ENCODE assay signal across 20 cellular contexts in genomic region chr1:200861937-200862647, GRCh38. TPM values are rescaled to one million over a fixed set of nuclear protein-coding genes. Genes with fewer than 3 reads are reported as not detected.
A peak's percentile ranks its signal among the peaks of the same experiment; 100 is the strongest.
DNase-seq lines count a peak whose midpoint lies in the region; ATAC-seq lines count a peak whose summit lies in the region.
"Had no signal": no experiment of that assay in that cellular context is flagged by ENCODE, and none has a peak within 500 bp of the region (broad histone marks: within the 10 kb centered on the region; RNA-seq: fewer than 3 reads in every experiment).

No MANE protein-coding gene starts in this region.

- intact Hi-C loops in activated CD4-positive, alpha-beta memory T cell treated with anti-CD3 and anti-CD28 coated beads for 36 hours (cut with micrococcal nuclease) = loop anchor here (1.0 kb wide), 1 partner anchor 27 kb away; no protein-coding TSS in a partner anchor

- H3K4me1 Mint-ChIP-seq in activated CD4-positive, alpha-beta memory T cell treated with anti-CD3 and anti-CD28 coated beads for 36 hours (ENCODE audit: low read depth) = peaks cover 41% of the 10 kb centered on the region
- peaks cover 34% of the 10 kb centered on the region for H3K4me1 Mint-ChIP-seq in activated CD4-positive, alpha-beta memory T cell treated with anti-CD3 and anti-CD28 coated beads, Interleukin-2, amount 10 ng/mL, durations not matched to agents 7 days and 5 days
- H3K4me1 Mint-ChIP-seq in activated CD8-positive, alpha-beta T cell treated with anti-CD3 and anti-CD28 coated beads, Interleukin-2, amount 10 ng/mL, durations not matched to agents 7 days and 5 days (ENCODE audit: low read depth) = peaks cover 36% of the 10 kb centered on the region
- H3K4me1 Mint-ChIP-seq in stimulated activated naive CD8-positive, alpha-beta T cell treated with anti-CD3 and anti-CD28 coated beads, Interleukin-15, Interleukin-2, amounts not matched to agents 100 ng/mL and 50 ng/mL, for 24 hours (ENCODE audit: low read depth) = peaks cover 32% of the 10 kb centered on the region

- DNase-seq in activated CD4-positive, alpha-beta memory T cell treated with anti-CD3 and anti-CD28 coated beads for 36 hours = no peak
- DNase-seq in activated CD4-positive, alpha-beta memory T cell treated with anti-CD3 and anti-CD28 coated beads, Interleukin-2, amount 10 ng/mL, durations not matched to agents 7 days and 5 days = no peak
- DNase-seq in activated CD8-positive, alpha-beta T cell treated with anti-CD3 and anti-CD28 coated beads, Interleukin-2, amount 10 ng/mL, durations not matched to agents 7 days and 5 days = no peak
- no peak for DNase-seq in NCI-H2029 (lab: John Stamatoyannopoulos, UW)
- no peak for DNase-seq in OCI-M2 (lab: John Stamatoyannopoulos, UW; ENCODE audit: unreplicated experiment)
- no peak for DNase-seq in islet precursor cell
- DNase-seq: activated CD4-positive, alpha-beta T cell treated with anti-CD3 and anti-CD28 coated beads, Interleukin-2, amount 50 U/mL, for 4 hours; activated naive CD4-positive, alpha-beta T cell; foreskin melanocyte; mucosa of descending colon; NCI-H1092; NCI-H226; RPMI8226; stimulated activated CD4-positive, alpha-beta T cell treated with anti-CD3 and anti-CD28 coated beads, Interleukin-12 subunit alpha, Interleukin-12 subunit beta, amount 100 ng/mL, for 4 hours; thyroid gland had no signal

- H3K27ac Mint-ChIP-seq in activated CD4-positive, alpha-beta memory T cell treated with anti-CD3 and anti-CD28 coated beads for 36 hours = peak overlapping the region; percentile 1
- H3K27ac Mint-ChIP-seq in activated CD4-positive, alpha-beta memory T cell treated with anti-CD3 and anti-CD28 coated beads, Interleukin-2, amount 10 ng/mL, durations not matched to agents 7 days and 5 days = no peak overlapping the region
- no peak overlapping the region for H3K27ac Mint-ChIP-seq in activated CD8-positive, alpha-beta T cell treated with anti-CD3 and anti-CD28 coated beads, Interleukin-2, amount 10 ng/mL, durations not matched to agents 7 days and 5 days
- H3K27ac Mint-ChIP-seq in stimulated activated naive CD8-positive, alpha-beta T cell treated with anti-CD3 and anti-CD28 coated beads, Interleukin-15, Interleukin-2, amounts not matched to agents 100 ng/mL and 50 ng/mL, for 24 hours = peak overlapping the region; percentile 38
- H3K27ac Mint-ChIP-seq: progenitor cell of endocrine pancreas; T-helper 2 cell treated with Interferon-gamma antibody and Interleukin-4, amounts not matched to agents 5 μg/mL and 100 μg/mL, for 36 hours had no signal

- POLR2A ChIA-PET in activated CD4-positive, alpha-beta memory T cell treated with anti-CD3 and anti-CD28 coated beads for 36 hours (lab: Charles Lee) = interaction anchor here (0.6 kb wide), 1 partner anchor 28 kb away, joined by 8 read pairs; no protein-coding TSS in a partner anchor
- POLR2A ChIA-PET in activated CD4-positive, alpha-beta memory T cell treated with anti-CD3 and anti-CD28 coated beads, Interleukin-2, amount 10 ng/mL, durations not matched to agents 7 days and 5 days (lab: Charles Lee) = interaction anchor here (1.0 kb wide), 1 partner anchor 16 kb away, joined by 4 read pairs; no protein-coding TSS in a partner anchor
- POLR2A ChIA-PET in activated CD8-positive, alpha-beta T cell treated with anti-CD3 and anti-CD28 coated beads, Interleukin-2, amount 10 ng/mL, durations not matched to agents 7 days and 5 days (lab: Charles Lee) = no interaction called here

- ATAC-seq in HG03135 (IDR thresholded peaks at IDR 0.05; ENCODE audit: unreplicated experiment) = peak; percentile 35
- ATAC-seq in activated CD8-positive, alpha-beta T cell treated with anti-CD3 and anti-CD28 coated beads, Interleukin-2, amount 10 ng/mL, durations not matched to agents 7 days and 5 days = peak; percentile 40

- H3K9me3 Mint-ChIP-seq in activated CD4-positive, alpha-beta memory T cell treated with anti-CD3 and anti-CD28 coated beads for 36 hours = no peaks in the 10 kb centered on the region
- H3K9me3 Mint-ChIP-seq in activated CD4-positive, alpha-beta memory T cell treated with anti-CD3 and anti-CD28 coated beads, Interleukin-2, amount 10 ng/mL, durations not matched to agents 7 days and 5 days = no peaks in the 10 kb centered on the region
- no peaks in the 10 kb centered on the region for H3K9me3 Mint-ChIP-seq in activated CD8-positive, alpha-beta T cell treated with anti-CD3 and anti-CD28 coated beads, Interleukin-2, amount 10 ng/mL, durations not matched to agents 7 days and 5 days (ENCODE audit: insufficient read depth)
- H3K9me3 Mint-ChIP-seq in stimulated activated naive CD8-positive, alpha-beta T cell treated with anti-CD3 and anti-CD28 coated beads, Interleukin-15, Interleukin-2, amounts not matched to agents 100 ng/mL and 50 ng/mL, for 24 hours = no peaks in the 10 kb centered on the region
- H3K9me3 Mint-ChIP-seq: T-helper 2 cell treated with Interferon-gamma antibody and Interleukin-4, amounts not matched to agents 5 μg/mL and 100 μg/mL, for 36 hours had no signal

- H3K36me3 Mint-ChIP-seq in activated CD4-positive, alpha-beta memory T cell treated with anti-CD3 and anti-CD28 coated beads for 36 hours = peaks cover 4% of the 10 kb centered on the region
- no peaks in the 10 kb centered on the region for H3K36me3 Mint-ChIP-seq in activated CD4-positive, alpha-beta memory T cell treated with anti-CD3 and anti-CD28 coated beads, Interleukin-2, amount 10 ng/mL, durations not matched to agents 7 days and 5 days (ENCODE audit: low read depth)
- no peaks in the 10 kb centered on the region for H3K36me3 Mint-ChIP-seq in activated CD8-positive, alpha-beta T cell treated with anti-CD3 and anti-CD28 coated beads, Interleukin-2, amount 10 ng/mL, durations not matched to agents 7 days and 5 days (ENCODE audit: low read depth)
- H3K36me3 Mint-ChIP-seq in stimulated activated naive CD8-positive, alpha-beta T cell treated with anti-CD3 and anti-CD28 coated beads, Interleukin-15, Interleukin-2, amounts not matched to agents 100 ng/mL and 50 ng/mL, for 24 hours (ENCODE audit: low read depth) = no peaks in the 10 kb centered on the region

- CTCF ChIA-PET in activated CD4-positive, alpha-beta memory T cell treated with anti-CD3 and anti-CD28 coated beads for 36 hours (lab: Charles Lee) = interaction anchor here (1.0 to 1.6 kb wide), 3 partner anchors 16 to 110 kb away, joined by 3 to 7 read pairs (median 5); no protein-coding TSS in a partner anchor
- CTCF ChIA-PET in activated CD4-positive, alpha-beta memory T cell treated with anti-CD3 and anti-CD28 coated beads, Interleukin-2, amount 10 ng/mL, durations not matched to agents 7 days and 5 days (lab: Charles Lee) = no interaction called here
- CTCF ChIA-PET in activated CD8-positive, alpha-beta T cell treated with anti-CD3 and anti-CD28 coated beads, Interleukin-2, amount 10 ng/mL, durations not matched to agents 7 days and 5 days (lab: Charles Lee) = no interaction called here

- peaks cover 10% of the 10 kb centered on the region for H3K27me3 Mint-ChIP-seq in activated CD4-positive, alpha-beta memory T cell treated with anti-CD3 and anti-CD28 coated beads for 36 hours
- H3K27me3 Mint-ChIP-seq in activated CD4-positive, alpha-beta memory T cell treated with anti-CD3 and anti-CD28 coated beads, Interleukin-2, amount 10 ng/mL, durations not matched to agents 7 days and 5 days = peaks cover 23% of the 10 kb centered on the region
- H3K27me3 Mint-ChIP-seq in activated CD8-positive, alpha-beta T cell treated with anti-CD3 and anti-CD28 coated beads, Interleukin-2, amount 10 ng/mL, durations not matched to agents 7 days and 5 days (ENCODE audit: low read depth) = peaks cover 3% of the 10 kb centered on the region
- H3K27me3 Mint-ChIP-seq in stimulated activated naive CD8-positive, alpha-beta T cell treated with anti-CD3 and anti-CD28 coated beads, Interleukin-15, Interleukin-2, amounts not matched to agents 100 ng/mL and 50 ng/mL, for 24 hours = peaks cover 4% of the 10 kb centered on the region
- H3K27me3 Mint-ChIP-seq: progenitor cell of endocrine pancreas had no signal

- H3K4me3 Mint-ChIP-seq in activated CD4-positive, alpha-beta memory T cell treated with anti-CD3 and anti-CD28 coated beads for 36 hours = no peak overlapping the region
- no peak overlapping the region for H3K4me3 Mint-ChIP-seq in activated CD4-positive, alpha-beta memory T cell treated with anti-CD3 and anti-CD28 coated beads, Interleukin-2, amount 10 ng/mL, durations not matched to agents 7 days and 5 days
- no peak overlapping the region for H3K4me3 Mint-ChIP-seq in activated CD8-positive, alpha-beta T cell treated with anti-CD3 and anti-CD28 coated beads, Interleukin-2, amount 10 ng/mL, durations not matched to agents 7 days and 5 days
- no peak overlapping the region for H3K4me3 Mint-ChIP-seq in stimulated activated naive CD8-positive, alpha-beta T cell treated with anti-CD3 and anti-CD28 coated beads, Interleukin-15, Interleukin-2, amounts not matched to agents 100 ng/mL and 50 ng/mL, for 24 hours
- H3K4me3 Mint-ChIP-seq: T-helper 2 cell treated with Interferon-gamma antibody and Interleukin-4, amounts not matched to agents 5 μg/mL and 100 μg/mL, for 36 hours had no signal

RNA-seq across cellular contexts. Expression of gene GPR25, which starts 10.7 kb away (rescaled TPM):
- not detected for total RNA-seq in activated CD4-positive, alpha-beta memory T cell treated with anti-CD3 and anti-CD28 coated beads for 36 hours
- total RNA-seq in activated CD4-positive, alpha-beta memory T cell treated with anti-CD3 and anti-CD28 coated beads, Interleukin-2, amount 10 ng/mL, durations not matched to agents 7 days and 5 days = under 1 TPM in 1 of 2 experiments, not detected in 1; 0.25 TPM
- total RNA-seq in activated CD8-positive, alpha-beta T cell treated with anti-CD3 and anti-CD28 coated beads, Interleukin-2, amount 10 ng/mL, durations not matched to agents 7 days and 5 days = under 1 TPM; 0.39 to 0.82 TPM
- total RNA-seq: bronchial epithelial cell, mucosa of descending colon, progenitor cell of endocrine pancreas had no signal

RNA-seq across cellular contexts. Expression of gene INAVA, which starts 32.6 kb away (rescaled TPM):
- not detected for total RNA-seq in activated CD4-positive, alpha-beta memory T cell treated with anti-CD3 and anti-CD28 coated beads for 36 hours
- under 1 TPM in 1 of 2 experiments, not detected in 1; 0.45 TPM for total RNA-seq in activated CD4-positive, alpha-beta memory T cell treated with anti-CD3 and anti-CD28 coated beads, Interleukin-2, amount 10 ng/mL, durations not matched to agents 7 days and 5 days
- total RNA-seq in activated CD8-positive, alpha-beta T cell treated with anti-CD3 and anti-CD28 coated beads, Interleukin-2, amount 10 ng/mL, durations not matched to agents 7 days and 5 days = under 1 TPM; 0.42 to 0.57 TPM

Comparison
In these comparisons a context has a peak if more than half of its experiments do, and no peak if none do; other contexts are left out.
1. H3K27ac Mint-ChIP-seq: peak in activated CD4-positive, alpha-beta memory T cell treated with anti-CD3 and anti-CD28 coated beads for 36 hours (single experiment) and stimulated activated naive CD8-positive, alpha-beta T cell treated with anti-CD3 and anti-CD28 coated beads, Interleukin-15, Interleukin-2, amounts not matched to agents 100 ng/mL and 50 ng/mL, for 24 hours (single experiment); none in activated CD4-positive, alpha-beta memory T cell treated with anti-CD3 and anti-CD28 coated beads, Interleukin-2, amount 10 ng/mL, durations not matched to agents 7 days and 5 days (single experiment) and activated CD8-positive, alpha-beta T cell treated with anti-CD3 and anti-CD28 coated beads, Interleukin-2, amount 10 ng/mL, durations not matched to agents 7 days and 5 days (single experiment).